13 cellular contexts compared by ENCODE assay signal in the genomic region with DNA sequence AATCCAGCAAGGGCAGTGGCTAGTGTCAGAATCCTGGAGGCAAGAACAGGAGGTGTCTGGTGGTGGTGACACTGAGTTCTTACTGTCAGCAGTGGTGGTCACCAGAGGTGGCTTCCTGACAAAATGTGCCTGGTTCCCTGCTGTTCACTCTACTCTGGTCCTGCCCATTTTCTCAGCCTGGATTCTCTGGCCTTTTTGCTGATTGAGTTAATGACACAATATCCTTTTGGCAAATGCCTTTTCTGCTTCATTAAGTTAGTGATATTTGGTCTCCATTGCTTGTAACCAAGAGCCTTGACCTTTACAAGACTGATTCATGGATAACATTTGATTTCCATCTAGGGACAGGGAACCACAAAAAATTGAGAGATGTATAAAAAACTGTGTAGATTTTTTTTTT. TPM values are rescaled to one million over a fixed set of nuclear protein-coding genes. Genes with fewer than 3 reads are reported as not detected.
DNase-seq lines count a peak whose midpoint lies in the region; ATAC-seq, FAIRE-seq and TF ChIP-seq lines count a peak whose summit lies in the region.
"Had no signal": no experiment of that assay in that cellular context is flagged by ENCODE, and none has a peak within 500 bp of the region (broad histone marks: within the 10 kb centered on the region; RNA-seq: fewer than 3 reads in every experiment).

No MANE protein-coding gene starts in this region.

- H3K27ac Mint-ChIP-seq in astrocyte (ENCODE audit: unreplicated experiment): no peak overlapping the region
- H3K27ac Mint-ChIP-seq: CD8-positive, alpha-beta memory T cell had no signal

- H3K27me3 ChIP-seq in astrocyte (ENCODE audit: insufficient read depth, low read length): no peaks in the 10 kb centered on the region
- H3K27me3 ChIP-seq: BE2C had no signal

- no peak for TF ChIP-seq POLR2A in GM12891 (IDR thresholded peaks at IDR 0.05; ENCODE audit: low read depth, low read length)

- no peaks in the 10 kb centered on the region for H4K20me1 ChIP-seq in astrocyte (ENCODE audit: insufficient read depth, low read length)

- H3K4me1 Mint-ChIP-seq in astrocyte (ENCODE audit: low read depth, unreplicated experiment): no peaks in the 10 kb centered on the region
- H3K4me1 Mint-ChIP-seq: CD8-positive, alpha-beta memory T cell had no signal

- ATAC-seq in GM18517 (IDR thresholded peaks at IDR 0.05; ENCODE audit: unreplicated experiment) (no peak), HG02759 (IDR thresholded peaks at IDR 0.05; ENCODE audit: unreplicated experiment) (no peak)
- ATAC-seq: Right ventricle myocardium inferior had no signal

- H3K4me1 ChIP-seq in astrocyte (ENCODE audit: insufficient read depth, low read length): no peaks in the 10 kb centered on the region

- in situ Hi-C loops in ACHN (cut with HindIII; ENCODE audit: low pct_ligation_motif_present, low pct_unique_long_range_greater_than_20kb, low sequenced_read_pairs): no loop called here

- H3K36me3 ChIP-seq in astrocyte (ENCODE audit: insufficient read depth, low read length): no peaks in the 10 kb centered on the region
- H3K36me3 ChIP-seq: BE2C had no signal

- no peaks in the 10 kb centered on the region for H3K79me2 ChIP-seq in astrocyte (ENCODE audit: insufficient read depth, low read length)

- no peak overlapping the region for H3K9ac ChIP-seq in astrocyte (ENCODE audit: low read length)
- H3K9ac ChIP-seq: SK-N-SH had no signal

- H3K27me3 Mint-ChIP-seq in astrocyte (ENCODE audit: low read depth, unreplicated experiment): no peaks in the 10 kb centered on the region
- H3K27me3 Mint-ChIP-seq: CD8-positive, alpha-beta memory T cell had no signal

- H3K9me3 ChIP-seq in astrocyte (ENCODE audit: insufficient read depth, low read depth, low read length): no peaks in the 10 kb centered on the region
- H3K9me3 ChIP-seq: BE2C, SK-N-SH had no signal

- H3K9me3 Mint-ChIP-seq in astrocyte (ENCODE audit: unreplicated experiment): no peaks in the 10 kb centered on the region
- H3K9me3 Mint-ChIP-seq: CD8-positive, alpha-beta memory T cell had no signal

- no peak for TF ChIP-seq CTCF in astrocyte (IDR thresholded peaks at IDR 0.05; ENCODE audit: insufficient read depth, low read depth, low read length)
- no peak for TF ChIP-seq CTCF in foreskin fibroblast (IDR thresholded peaks at IDR 0.05; ENCODE audit: low read depth, low read length)

- no peak overlapping the region for H3K4me3 Mint-ChIP-seq in astrocyte (ENCODE audit: unreplicated experiment)
- H3K4me3 Mint-ChIP-seq: CD8-positive, alpha-beta memory T cell had no signal

- DNase-seq in ACHN (peak; percentile 33), GM12891 (ENCODE audit: insufficient read length, low spot score) (no peak), astrocyte (ENCODE audit: low read depth) (peak; percentile 61), kidney tubule cell (ENCODE audit: low spot score) (peak; percentile 82), foreskin fibroblast (no peak)
- DNase-seq: BE2C; CD8-positive, alpha-beta memory T cell; NCI-H1930; SK-N-SH had no signal

- H3K4me3 ChIP-seq in astrocyte (ENCODE audit: insufficient read depth, low read depth, low read length): no peak overlapping the region
- no peak overlapping the region for H3K4me3 ChIP-seq in foreskin fibroblast (ENCODE audit: low read depth in 1 of 2, low read length in 2 of 2)

- H3K27ac ChIP-seq in astrocyte (ENCODE audit: low read depth, low read length): no peak overlapping the region

- H3K36me3 Mint-ChIP-seq in astrocyte (ENCODE audit: low read depth, unreplicated experiment): no peaks in the 10 kb centered on the region

- peak; percentile 43 for FAIRE-seq in GM12891 (lab: Jason Lieb, UNC)
- FAIRE-seq in astrocyte (lab: Jason Lieb, UNC): no peak
- FAIRE-seq: H54 had no signal

- H2AFZ ChIP-seq in astrocyte (ENCODE audit: low read depth, low read length): no peak overlapping the region

- H3K4me2 ChIP-seq in astrocyte (ENCODE audit: low read length): no peak overlapping the region
- H3K4me2 ChIP-seq: SK-N-SH had no signal

TF ChIP-seq in GM12891, 5 proteins besides CTCF, POLR2A, EP300 and RAD21:
- TF ChIP-seq SPI1 (IDR thresholded peaks at IDR 0.05; ENCODE audit: low read depth, low read length) (no peak), TAF1 (IDR thresholded peaks at IDR 0.05; ENCODE audit: low read depth, low read length) (no peak), POU2F2 (IDR thresholded peaks at IDR 0.05; ENCODE audit: low read depth, low read length) (no peak)

RNA-seq across cellular contexts. Expression of gene RFC3, which starts 51.1 kb away (rescaled TPM):
- polyA plus RNA-seq in GM12891 (2012; ENCODE audit: low read depth, missing spikeins): 29.8 TPM
- total RNA-seq in astrocyte: 5.4 and 8.2 TPM in 2 replicates

Comparison
In these comparisons a context has a peak if more than half of its experiments do, and no peak if none do; other contexts are left out.
1. DNase-seq: peak in ACHN (single experiment), astrocyte (single experiment) and kidney tubule cell (single experiment); none in GM12891 (single experiment) and foreskin fibroblast (0 of 2).